27 cellular contexts compared by ENCODE assay signal in the genomic region with DNA sequence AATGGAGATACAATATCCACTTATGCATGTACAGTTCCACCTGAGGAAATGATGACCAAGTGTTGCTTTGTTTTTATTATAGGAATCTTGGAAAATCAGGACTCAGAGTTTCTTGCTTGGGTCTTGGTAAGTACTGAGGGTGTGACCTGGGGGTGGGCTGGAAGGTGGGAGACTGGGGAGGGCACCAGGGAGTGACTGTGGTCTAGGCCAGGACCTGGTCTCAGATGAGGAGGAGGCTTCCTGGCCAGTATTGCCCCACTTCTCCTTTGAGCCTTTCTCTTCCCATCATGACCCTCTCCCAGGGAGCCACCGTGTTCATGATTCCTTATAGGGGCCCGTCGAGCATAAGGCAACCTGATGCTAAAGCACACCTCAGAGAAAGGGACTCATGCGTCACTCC.
"Had no signal": no experiment of that assay in that cellular context is flagged by ENCODE, and none has a peak within 500 bp of the region (broad histone marks: within the 10 kb centered on the region; RNA-seq: fewer than 3 reads in every experiment).

No MANE protein-coding gene starts in this region.

- H3K36me3 ChIP-seq: stomach, suprapubic skin, thoracic aorta, tibial artery, tibial nerve, transverse colon, upper lobe of left lung, upper lobe of right lung, uterus, vagina had no signal

- H3K27ac ChIP-seq: stomach, suprapubic skin, testis, thoracic aorta, tibial artery, tibial nerve, transverse colon, upper lobe of left lung, upper lobe of right lung, uterus, vagina had no signal

- ATAC-seq: stimulated activated effector memory CD8-positive, alpha-beta T cell treated with anti-CD3 and anti-CD28 coated beads, Interleukin-12 subunit alpha, Interleukin-12 subunit beta, amount 100 ng/mL, for 72 hours; stimulated activated naive B cell treated with anti-CD40 and anti-IgM and Interleukin-4, amounts not matched to agents 10 μg/mL and 1 μg/mL and 100 μg/mL, for 72 hours; stimulated activated naive CD8-positive, alpha-beta T cell treated with anti-CD3 and anti-CD28 coated beads, Interleukin-15, amount 100 ng/mL, for 72 hours; stimulated activated naive CD8-positive, alpha-beta T cell treated with anti-CD3 and anti-CD28 coated beads, Interleukin-15, Interleukin-2, amounts not matched to agents 100 U/mL and 50 U/mL, for 24 hours; upper lobe of right lung had no signal

- H3K27ac Mint-ChIP-seq: stimulated activated effector memory CD8-positive, alpha-beta T cell treated with anti-CD3 and anti-CD28 coated beads, Interleukin-12 subunit alpha, Interleukin-12 subunit beta, amount 100 ng/mL, for 72 hours; stimulated activated naive B cell treated with anti-CD40 and anti-IgM and Interleukin-4, amounts not matched to agents 10 μg/mL and 1 μg/mL and 100 μg/mL, for 72 hours; stimulated activated naive CD8-positive, alpha-beta T cell treated with anti-CD3 and anti-CD28 coated beads, Interleukin-15, Interleukin-2, amounts not matched to agents 100 ng/mL and 50 ng/mL, for 24 hours; type B pancreatic cell had no signal

- H3K9me3 ChIP-seq: stomach, suprapubic skin, testis, thoracic aorta, tibial artery, tibial nerve, transverse colon, upper lobe of left lung, upper lobe of right lung, uterus, vagina had no signal

- H3K9me3 Mint-ChIP-seq: stimulated activated effector memory CD8-positive, alpha-beta T cell treated with anti-CD3 and anti-CD28 coated beads, Interleukin-12 subunit alpha, Interleukin-12 subunit beta, amount 100 ng/mL, for 72 hours; stimulated activated naive B cell treated with anti-CD40 and anti-IgM and Interleukin-4, amounts not matched to agents 10 μg/mL and 1 μg/mL and 100 μg/mL, for 72 hours; stimulated activated naive CD8-positive, alpha-beta T cell treated with anti-CD3 and anti-CD28 coated beads, Interleukin-15, amount 100 ng/mL, for 72 hours; stimulated activated naive CD8-positive, alpha-beta T cell treated with anti-CD3 and anti-CD28 coated beads, Interleukin-15, Interleukin-2, amounts not matched to agents 100 ng/mL and 50 ng/mL, for 24 hours; type B pancreatic cell had no signal

- H3K4me1 Mint-ChIP-seq: stimulated activated effector memory CD8-positive, alpha-beta T cell treated with anti-CD3 and anti-CD28 coated beads, Interleukin-12 subunit alpha, Interleukin-12 subunit beta, amount 100 ng/mL, for 72 hours; stimulated activated naive B cell treated with anti-CD40 and anti-IgM and Interleukin-4, amounts not matched to agents 10 μg/mL and 1 μg/mL and 100 μg/mL, for 72 hours; stimulated activated naive CD8-positive, alpha-beta T cell treated with anti-CD3 and anti-CD28 coated beads, Interleukin-15, amount 100 ng/mL, for 72 hours had no signal

- H3K4me3 ChIP-seq: stomach, suprapubic skin, testis, thoracic aorta, tibial artery, tibial nerve, transverse colon, upper lobe of left lung, upper lobe of right lung, uterus, vagina had no signal

- DNase-seq: stimulated activated CD4-positive, alpha-beta T cell treated with anti-CD3 and anti-CD28 coated beads, Interleukin-2, amount 100 ng/mL, for 24 hours; stimulated activated CD4-positive, alpha-beta T cell treated with anti-CD3 and anti-CD28 coated beads, Interleukin-2, amount 100 ng/mL, for 48 hours; stimulated activated CD4-positive, alpha-beta T cell treated with anti-CD3 and anti-CD28 coated beads, Interleukin-4, amount 100 ng/mL, for 1 hour; stimulated activated CD4-positive, alpha-beta T cell treated with anti-CD3 and anti-CD28 coated beads, Interleukin-4, amount 100 ng/mL, for 24 hours; stimulated activated CD4-positive, alpha-beta T cell treated with anti-CD3 and anti-CD28 coated beads, Interleukin-4, amount 100 ng/mL, for 4 hours; stimulated activated CD8-positive, alpha-beta memory T cell treated with anti-CD3 and anti-CD28 coated beads, Interleukin-4, amount 100 ng/mL, for 48 hours; stimulated activated naive B cell treated with anti-CD40 and anti-IgM and Interleukin-4, amounts not matched to agents 10 μg/mL and 1 μg/mL and 100 μg/mL, for 72 hours; stimulated activated naive CD4-positive, alpha-beta T cell; stimulated activated naive CD4-positive, alpha-beta T cell treated with Interleukin-2 at 50 U/mL for 16 hours; stimulated activated naive CD8-positive, alpha-beta T cell treated with anti-CD3 and anti-CD28 coated beads, Interleukin-15, amount 100 ng/mL, for 72 hours; stimulated activated naive CD8-positive, alpha-beta T cell treated with anti-CD3 and anti-CD28 coated beads, Interleukin-15, Interleukin-2, amounts not matched to agents 100 U/mL and 50 U/mL, for 24 hours; stomach; substantia nigra; testis; tibial artery; transverse colon; trophoblast cell; upper lobe of left lung; upper lobe of right lung; uterus had no signal

- H3K4me3 Mint-ChIP-seq: stimulated activated effector memory CD8-positive, alpha-beta T cell treated with anti-CD3 and anti-CD28 coated beads, Interleukin-12 subunit alpha, Interleukin-12 subunit beta, amount 100 ng/mL, for 72 hours; stimulated activated naive B cell treated with anti-CD40 and anti-IgM and Interleukin-4, amounts not matched to agents 10 μg/mL and 1 μg/mL and 100 μg/mL, for 72 hours; stimulated activated naive CD8-positive, alpha-beta T cell treated with anti-CD3 and anti-CD28 coated beads, Interleukin-15, amount 100 ng/mL, for 72 hours; stimulated activated naive CD8-positive, alpha-beta T cell treated with anti-CD3 and anti-CD28 coated beads, Interleukin-15, Interleukin-2, amounts not matched to agents 100 ng/mL and 50 ng/mL, for 24 hours; type B pancreatic cell had no signal

- H3K27me3 ChIP-seq: stomach, suprapubic skin, testis, tibial artery, tibial nerve, transverse colon, upper lobe of left lung, upper lobe of right lung, uterus, vagina had no signal

- H3K4me1 ChIP-seq: stomach, suprapubic skin, testis, tibial artery, transverse colon, upper lobe of left lung, upper lobe of right lung, uterus, vagina had no signal

- H3K27me3 Mint-ChIP-seq: stimulated activated naive CD8-positive, alpha-beta T cell treated with anti-CD3 and anti-CD28 coated beads, Interleukin-15, amount 100 ng/mL, for 72 hours; type B pancreatic cell had no signal

- H3K36me3 Mint-ChIP-seq: stimulated activated effector memory CD8-positive, alpha-beta T cell treated with anti-CD3 and anti-CD28 coated beads, Interleukin-12 subunit alpha, Interleukin-12 subunit beta, amount 100 ng/mL, for 72 hours; stimulated activated naive B cell treated with anti-CD40 and anti-IgM and Interleukin-4, amounts not matched to agents 10 μg/mL and 1 μg/mL and 100 μg/mL, for 72 hours; type B pancreatic cell had no signal
